9 cellular contexts compared by ENCODE assay signal in the genomic region with DNA sequence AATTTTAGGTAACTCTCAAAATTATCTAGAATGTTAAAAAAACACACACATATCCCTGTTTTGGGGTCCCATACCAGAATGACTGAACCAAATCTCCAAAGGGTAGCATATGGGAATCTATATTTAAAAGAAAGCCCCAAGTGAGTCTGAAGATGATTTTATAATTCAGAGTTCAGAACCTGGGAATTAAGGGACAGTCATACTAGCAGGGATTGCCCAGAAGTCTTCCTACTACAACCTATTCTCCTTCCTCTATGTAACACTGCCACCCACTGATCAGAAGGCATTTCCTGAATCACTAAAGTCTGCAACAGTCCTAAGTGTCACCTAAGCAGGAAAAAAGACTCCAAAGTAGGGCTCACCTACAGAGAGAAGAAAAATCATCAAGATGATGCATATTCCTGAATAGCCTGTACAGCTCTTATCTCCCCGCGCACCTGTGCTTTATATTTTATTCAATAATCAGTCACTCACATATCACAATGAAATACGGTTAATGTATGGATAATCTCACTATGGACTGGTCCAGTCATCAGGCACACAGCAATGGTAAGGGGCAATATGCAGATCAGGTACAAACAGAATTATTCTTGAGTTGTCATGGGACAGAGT. TPM values are rescaled to one million over a fixed set of nuclear protein-coding genes. Genes with fewer than 3 reads are reported as not detected.
DNase-seq lines count a peak whose midpoint lies in the region; ATAC-seq and TF ChIP-seq lines count a peak whose summit lies in the region.
"Had no signal": no experiment of that assay in that cellular context is flagged by ENCODE, and none has a peak within 500 bp of the region (broad histone marks: within the 10 kb centered on the region; RNA-seq: fewer than 3 reads in every experiment).

No MANE protein-coding gene starts in this region.

- peak overlapping the region in 2 of 3 donors; percentile 35 to 61 for H3K4me3 Mint-ChIP-seq in T-cell

- H3K36me3 Mint-ChIP-seq in T-cell = peaks cover 33% of the 10 kb centered on the region
- H3K36me3 Mint-ChIP-seq: activated naive CD4-positive, alpha-beta T cell treated with anti-CD3 and anti-CD28 coated beads, Interleukin-2, amount 50 U/mL, for 72 hours had no signal

- H3K27me3 Mint-ChIP-seq in T-cell = peaks cover 1 to 6% of the 10 kb centered on the region in 2 donors

- CTCF ChIA-PET in T-cell (lab: Charles Lee) = interaction anchor here (0.6 to 4.5 kb wide), 7 partner anchors 30 to 106 kb away, joined by 3 to 28 read pairs (median 5); no protein-coding TSS in a partner anchor

- H3K9me3 ChIP-seq in DND-41 (ENCODE audit: insufficient read depth, low read length, severe bottlenecking) = no peaks in the 10 kb centered on the region
- H3K9me3 ChIP-seq in psoas muscle = no peaks in the 10 kb centered on the region

- peaks cover 33 to 48% (median 46%) of the 10 kb centered on the region in 3 donors for H3K4me1 Mint-ChIP-seq in T-cell

- peak; percentile 60 for DNase-seq in DND-41
- DNase-seq in T-cell = peak in 6 of 34 experiments; percentile 4 to 24 (median 6)
- peak; percentile 79 for DNase-seq in fibroblast of peridontal ligament (ENCODE audit: extremely low read depth)
- no peak for DNase-seq in psoas muscle
- DNase-seq in activated effector memory CD4-positive, alpha-beta T cell treated with anti-CD3 and anti-CD28 coated beads, Interleukin-2, amount 50 U/mL, for 16 hours = no peak
- DNase-seq in NCI-H1105 treated with DMSO at 0.1 percent for 48 hours (lab: John Stamatoyannopoulos, UW) = no peak

- H3K9me3 Mint-ChIP-seq in T-cell = no peaks in the 10 kb centered on the region
- H3K9me3 Mint-ChIP-seq: activated naive CD4-positive, alpha-beta T cell treated with anti-CD3 and anti-CD28 coated beads, Interleukin-2, amount 50 U/mL, for 72 hours had no signal

- H3K27ac ChIP-seq in DND-41 (ENCODE audit: low read length) = peak overlapping the region; percentile 86
- no peak overlapping the region for H3K27ac ChIP-seq in psoas muscle

- H3K27me3 ChIP-seq in DND-41 (ENCODE audit: insufficient read depth, low read length, poor library complexity) (no peaks in the 10 kb centered on the region), psoas muscle (ENCODE audit: insufficient read depth in 3 of 3, low read length in 2 of 3) (no peaks in the 10 kb centered on the region)

- peaks cover 4% of the 10 kb centered on the region; the same call in 1 of the 2 replicates for H4K20me1 ChIP-seq in DND-41 (ENCODE audit: insufficient read depth, low read length)

- peaks cover 55% of the 10 kb centered on the region for H3K36me3 ChIP-seq in DND-41 (ENCODE audit: insufficient read depth, low read length)
- no peaks in the 10 kb centered on the region for H3K36me3 ChIP-seq in psoas muscle (ENCODE audit: insufficient read depth in 1 of 2, low read depth in 1 of 2)

- intact Hi-C loops in psoas muscle (cut with DNase I) = no loop called here

- in situ Hi-C loops in GM18951 (cut with MboI; ENCODE audit: low sequenced_read_pairs, unreplicated experiment) = loop anchor here (10.0 kb wide), 1 partner anchor 106 kb away; no protein-coding TSS in a partner anchor

- H3K79me2 ChIP-seq in DND-41 (ENCODE audit: insufficient read depth, low read length) = peaks cover 58% of the 10 kb centered on the region

- H3K9ac ChIP-seq in DND-41 (ENCODE audit: low read depth, low read length) = peak overlapping the region; percentile 71

- peak; percentile 66 for ATAC-seq in DND-41 (ENCODE audit: insufficient read depth, low read depth)
- ATAC-seq in HG03342 (IDR thresholded peaks at IDR 0.05; ENCODE audit: unreplicated experiment) = peak; percentile 29
- ATAC-seq in T-cell (replicated peaks in 1 of 4) = peak; percentile 29 to 44 (median 38)
- ATAC-seq in psoas muscle = no peak

- peaks cover 47% of the 10 kb centered on the region for H3K4me1 ChIP-seq in DND-41 (ENCODE audit: insufficient read depth, low read length)
- no peaks in the 10 kb centered on the region for H3K4me1 ChIP-seq in psoas muscle

- POLR2A ChIA-PET in T-cell (lab: Charles Lee) = interaction anchor here in 1 of 2 donors (2.7 kb wide), 1 partner anchor 41 kb away, joined by 15 read pairs; no protein-coding TSS in a partner anchor

- H3K4me3 ChIP-seq in DND-41 (ENCODE audit: low read depth in 1 of 2, low read length in 2 of 2) (peak overlapping the region; percentile 50 to 68), psoas muscle (no peak overlapping the region)

- H3K4me2 ChIP-seq in DND-41 (ENCODE audit: insufficient read depth, low read length) = peak overlapping the region; percentile 68

- TF ChIP-seq POLR2A in GM18951 (IDR thresholded peaks at IDR 0.05; ENCODE audit: extremely low read depth, insufficient read depth, insufficient read length) = peak; percentile 64

- H2AFZ ChIP-seq in DND-41 (ENCODE audit: low read depth, low read length) = no peak overlapping the region

- 90 to 97% (median 92%) methylated on average over 3 of the region's 3 CpGs for WGBS in psoas muscle, 3 donors

- peak overlapping the region in 1 of 2 donors; percentile 57 for H3K27ac Mint-ChIP-seq in T-cell

- peak; percentile 81 for TF ChIP-seq CTCF in DND-41 (IDR thresholded peaks at IDR 0.05; ENCODE audit: borderline replicate concordance, extremely low read depth, low read length, poor library complexity, severe bottlenecking)
- TF ChIP-seq CTCF in psoas muscle (IDR thresholded peaks at IDR 0.05) = peak; percentile 4

RNA-seq across cellular contexts. Expression of gene RGS1, which starts 4.9 kb away (rescaled TPM):
- total RNA-seq in T-cell = 100 to 1,000 TPM in 2 of 5 donors, 10 to 100 TPM in 2, 1 to 10 TPM in 1; 7.1 to 439 (median 15.3) TPM
- total RNA-seq in psoas muscle = 1 to 10 TPM in 3 of 4 donors, under 1 TPM in 1; 0.61 to 1.7 (median 1.4) TPM
- 1 to 10 TPM in 2 of 3 donors, under 1 TPM in 1; 0.06 to 1.7 (median 1.1) TPM for polyA plus RNA-seq in psoas muscle

RNA-seq across cellular contexts. Expression of gene RGS13, which starts 55.5 kb away (rescaled TPM):
- total RNA-seq in T-cell (under 1 TPM in 2 of 5 donors, not detected in 3; 0.07 to 0.10 TPM), psoas muscle (under 1 TPM in 3 of 4 donors, not detected in 1; 0.11 to 0.25 (median 0.20) TPM)
- under 1 TPM in 2 of 3 donors, not detected in 1; 0.03 to 0.04 TPM for polyA plus RNA-seq in psoas muscle
- total RNA-seq: activated naive CD4-positive, alpha-beta T cell treated with anti-CD3 and anti-CD28 coated beads, Interleukin-2, amount 50 U/mL, for 72 hours had no signal

Comparison
In these comparisons a context has a peak if more than half of its experiments do, and no peak if none do; other contexts are left out.
1. ATAC-seq: peak in DND-41 (single experiment), HG03342 (single experiment) and T-cell (4 of 4); none in psoas muscle (0 of 4).
2. DNase-seq: peak in DND-41 (single experiment) and fibroblast of peridontal ligament (single experiment); none in psoas muscle (0 of 2), activated effector memory CD4-positive, alpha-beta T cell treated with anti-CD3 and anti-CD28 coated beads, Interleukin-2, amount 50 U/mL, for 16 hours (single experiment) and NCI-H1105 treated with DMSO at 0.1 percent for 48 hours (single experiment).